Comparison of ENCODE assay signal across 13 cellular contexts in genomic region chr5:84260140-84260539, GRCh38.
A peak's percentile ranks its signal among the peaks of the same experiment; 100 is the strongest.
DNase-seq lines count a peak whose midpoint lies in the region; ATAC-seq lines count a peak whose summit lies in the region.
"Had no signal": no experiment of that assay in that cellular context is flagged by ENCODE, and none has a peak within 500 bp of the region (broad histone marks: within the 10 kb centered on the region; RNA-seq: fewer than 3 reads in every experiment).

No MANE protein-coding gene starts in this region.

- in situ Hi-C loops in G401 (cut with HindIII; ENCODE audit: low sequenced_read_pairs): no loop called here

- DNase-seq in G401 (ENCODE audit: low spot score) (peak; percentile 37), globus pallidus (ENCODE audit: low spot score) (no peak), hypothalamus (lab: John Stamatoyannopoulos, UW) (no peak)
- DNase-seq in central memory CD4-positive, alpha-beta T cell: no peak
- DNase-seq in activated CD4-positive, alpha-beta T cell treated with anti-CD3 and anti-CD28 coated beads, Interleukin-2, amount 50 U/mL, for 48 hours: no peak
- DNase-seq: activated T-cell treated with anti-CD3 and anti-CD28 coated beads, Interleukin-2, amount 50 U/mL, for 48 hours; COR-L47; foreskin fibroblast; HCEC 1CT; stimulated activated CD8-positive, alpha-beta memory T cell treated with anti-CD3 and anti-CD28 coated beads, Interleukin-4, amount 100 ng/mL, for 48 hours had no signal

- ATAC-seq in GM19395 (IDR thresholded peaks at IDR 0.05; ENCODE audit: unreplicated experiment) (peak; percentile 64), HG02840 (IDR thresholded peaks at IDR 0.05; ENCODE audit: low FRiP score, unreplicated experiment) (peak; percentile 53), HG03469 (IDR thresholded peaks at IDR 0.05; ENCODE audit: unreplicated experiment) (peak; percentile 59)
